In the genomic region with DNA sequence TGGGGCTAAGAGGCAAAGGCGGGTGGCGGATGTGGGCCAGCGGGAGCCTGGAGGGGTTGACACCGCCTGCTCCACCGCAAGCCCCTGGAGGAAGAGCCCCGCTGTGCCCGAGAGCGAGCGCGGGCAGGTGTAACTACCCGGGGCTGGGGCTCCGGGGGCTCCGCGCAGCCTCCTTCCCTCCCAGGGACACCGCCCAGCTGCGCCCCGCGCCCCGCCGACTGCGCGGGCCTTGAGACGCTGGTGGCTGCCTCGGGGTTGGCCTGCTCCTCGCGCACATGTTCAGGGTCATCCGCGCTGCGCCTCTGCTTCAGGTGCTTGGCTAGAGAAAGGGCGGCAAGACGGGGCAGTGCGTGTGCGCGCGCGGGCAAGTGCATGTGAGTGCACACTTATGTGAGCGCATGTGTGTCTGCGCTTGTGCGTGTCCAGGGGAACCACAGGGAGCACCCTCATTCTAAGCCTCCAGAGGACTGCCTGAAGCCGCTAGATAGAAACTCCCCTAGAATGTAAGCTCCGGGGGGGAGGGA, we compare ENCODE assay signal across 16 cellular contexts.
A peak's percentile ranks its signal among the peaks of the same experiment; 100 is the strongest.
DNase-seq lines count a peak whose midpoint lies in the region; ATAC-seq and TF ChIP-seq lines count a peak whose summit lies in the region.
"Had no signal": no experiment of that assay in that cellular context is flagged by ENCODE, and none has a peak within 500 bp of the region (broad histone marks: within the 10 kb centered on the region; RNA-seq: fewer than 3 reads in every experiment).

No MANE protein-coding gene starts in this region.

- POLR2A ChIA-PET in IMR-90 (lab: Charles Lee; ENCODE audit: unreplicated experiment) = no interaction called here

- no peak overlapping the region for H2BK120ac ChIP-seq in IMR-90 (ENCODE audit: low read depth, low read length)
- no peak overlapping the region for H2BK120ac ChIP-seq in mesenchymal stem cell (ENCODE audit: low read depth, low read length)

- H3K4me1 ChIP-seq in IMR-90 (ENCODE audit: control insufficient read depth, insufficient read depth, low read length) (no peaks in the 10 kb centered on the region), esophagus (ENCODE audit: control insufficient read depth in 2 of 2, insufficient read depth in 2 of 2, low read length in 1 of 2) (peaks cover 0 to 23% of the 10 kb centered on the region in 2 donors), mesenchymal stem cell (ENCODE audit: control insufficient read depth, insufficient read depth, low read depth, low read length) (no peaks in the 10 kb centered on the region), suprapubic skin (peaks cover 15% of the 10 kb centered on the region)
- H3K4me1 ChIP-seq: HAP-1 had no signal

- TF ChIP-seq CTCF in IMR-90 (conservative IDR thresholded peaks at IDR 0.05; ENCODE audit: low read depth, low read length) (no peak), suprapubic skin (IDR thresholded peaks at IDR 0.05) (no peak)

- H2AFZ ChIP-seq in IMR-90 (replicated peaks; ENCODE audit: low read length, poor library complexity) (peak overlapping the region; percentile 24), mesenchymal stem cell (ENCODE audit: low read depth, low read length) (no peak overlapping the region)

- CTCF ChIA-PET in IMR-90 (lab: Yijun Ruan, JAX) = no interaction called here

- in situ Hi-C loops in IMR-90 (cut with MboI; ENCODE audit: low sequenced_read_pairs) = loop anchor here (10.0 kb wide), 1 partner anchor 57 kb away; no protein-coding TSS in a partner anchor

- H4K8ac ChIP-seq in IMR-90 (ENCODE audit: low read depth in 2 of 2, low read length in 2 of 2) (no peak overlapping the region), mesenchymal stem cell (ENCODE audit: low read length) (peak overlapping the region; percentile 50)

- H3K4me3 Mint-ChIP-seq in activated naive CD8-positive, alpha-beta T cell treated with anti-CD3 and anti-CD28 coated beads for 36 hours = no peak overlapping the region
- H3K4me3 Mint-ChIP-seq: CD4-positive, alpha-beta memory T cell; HFFc6 had no signal

- no peak overlapping the region for H4K91ac ChIP-seq in IMR-90 (ENCODE audit: insufficient read depth, low read depth, low read length)
- no peak overlapping the region for H4K91ac ChIP-seq in mesenchymal stem cell (ENCODE audit: low read length)

- no peak overlapping the region for H2BK20ac ChIP-seq in IMR-90 (ENCODE audit: low read depth, low read length)

- no peak overlapping the region for H2BK12ac ChIP-seq in mesenchymal stem cell (ENCODE audit: low read length in 2 of 2)

- H3K18ac ChIP-seq in IMR-90 (ENCODE audit: low read depth, low read length) (no peak overlapping the region), mesenchymal stem cell (ENCODE audit: low read depth in 1 of 2, low read length in 2 of 2) (no peak overlapping the region)

- H3K36me3 Mint-ChIP-seq in activated naive CD8-positive, alpha-beta T cell treated with anti-CD3 and anti-CD28 coated beads for 36 hours = no peaks in the 10 kb centered on the region

- peaks cover 22% of the 10 kb centered on the region for H3K27me3 Mint-ChIP-seq in activated naive CD8-positive, alpha-beta T cell treated with anti-CD3 and anti-CD28 coated beads for 36 hours

- H3K4me2 ChIP-seq in IMR-90 (ENCODE audit: low read depth, low read length) (no peak overlapping the region), mesenchymal stem cell (ENCODE audit: low read length, poor library complexity, severe bottlenecking) (no peak overlapping the region)

- no peak for ATAC-seq in IMR-90 (ENCODE audit: low read depth)

- no peak overlapping the region for H2AK5ac ChIP-seq in IMR-90 (ENCODE audit: low read depth, low read length)
- no peak overlapping the region for H2AK5ac ChIP-seq in mesenchymal stem cell (ENCODE audit: low read length, severe bottlenecking)

- no peak overlapping the region for H2AK9ac ChIP-seq in IMR-90 (replicated peaks; ENCODE audit: low read depth, low read length, poor library complexity)

- H3K14ac ChIP-seq in IMR-90 (replicated peaks; ENCODE audit: low read depth, low read length) (no peak overlapping the region), mesenchymal stem cell (ENCODE audit: low read length in 2 of 2) (peak overlapping the region in 1 of 2 experiments; percentile 57)

- H3K9ac ChIP-seq in IMR-90 (ENCODE audit: low read depth, low read length) (no peak overlapping the region), mesenchymal stem cell (ENCODE audit: low read length) (no peak overlapping the region)

- intact Hi-C loops in IMR-90 (cut with micrococcal nuclease) = no loop called here

- H3K9me3 Mint-ChIP-seq in activated naive CD8-positive, alpha-beta T cell treated with anti-CD3 and anti-CD28 coated beads for 36 hours = no peaks in the 10 kb centered on the region
- H3K9me3 Mint-ChIP-seq: HFFc6 had no signal

- H3K4me3 ChIP-seq in IMR-90 (ENCODE audit: insufficient read depth, low read depth, low read length) = no peak overlapping the region
- no peak overlapping the region for H3K4me3 ChIP-seq in esophagus (ENCODE audit: low read depth in 1 of 2, low read length in 2 of 2)
- H3K4me3 ChIP-seq in mesenchymal stem cell (ENCODE audit: insufficient read depth in 1 of 2, low read depth in 1 of 2, low read length in 2 of 2) = no peak overlapping the region
- no peak overlapping the region for H3K4me3 ChIP-seq in suprapubic skin
- H3K4me3 ChIP-seq: HAP-1 had no signal

- no peak for TF ChIP-seq EP300 in suprapubic skin (IDR thresholded peaks at IDR 0.05)

- H2BK5ac ChIP-seq in IMR-90 (ENCODE audit: low read depth, low read length, poor library complexity, severe bottlenecking) (no peak overlapping the region), mesenchymal stem cell (ENCODE audit: low read depth, low read length, poor library complexity, severe bottlenecking) (no peak overlapping the region)

- BruUV-seq in IMR-90 (replicated peaks; lab: Mats Ljungman, UMichigan) = no TSS peak

- no peaks in the 10 kb centered on the region for H3K79me1 ChIP-seq in IMR-90 (ENCODE audit: low read depth in 1 of 2, low read length in 2 of 2)
- H3K79me1 ChIP-seq in mesenchymal stem cell (replicated peaks; ENCODE audit: low read length, poor library complexity, severe bottlenecking) = no peaks in the 10 kb centered on the region

- dilution Hi-C loops in IMR-90 (cut with HindIII; ENCODE audit: low sequenced_read_pairs, unreplicated experiment) = no loop called here

- no peak overlapping the region for H4K5ac ChIP-seq in IMR-90 (ENCODE audit: low read depth, low read length)

- no peak overlapping the region for H3K27ac Mint-ChIP-seq in activated naive CD8-positive, alpha-beta T cell treated with anti-CD3 and anti-CD28 coated beads for 36 hours
- H3K27ac Mint-ChIP-seq: HFFc6 had no signal

- TF ChIP-seq RAD21 in IMR-90 (IDR thresholded peaks at IDR 0.05; ENCODE audit: low read length) = no peak

- DNase-seq in IMR-90 = no peak
- no peak for DNase-seq in mesenchymal stem cell
- DNase-seq in suprapubic skin (ENCODE audit: low spot score in 2 of 2) = no peak
- DNase-seq in activated naive CD8-positive, alpha-beta T cell treated with anti-CD3 and anti-CD28 coated beads for 36 hours = no peak
- no peak for DNase-seq in mucosa of gallbladder (ENCODE audit: low spot score)
- DNase-seq in NCI-H69 (lab: John Stamatoyannopoulos, UW) = no peak
- DNase-seq in NCI-H345 (lab: John Stamatoyannopoulos, UW) = no peak
- DNase-seq: C1 segment of cervical spinal cord; Calu3; CD4-positive, alpha-beta memory T cell; COR-L47; DMS53; GF-D8; HFFc6 had no signal

- H3K36me3 ChIP-seq in IMR-90 (ENCODE audit: control insufficient read depth, insufficient read depth, low read length) (no peaks in the 10 kb centered on the region), esophagus (ENCODE audit: control insufficient read depth in 2 of 2, insufficient read depth in 2 of 2, low read length in 1 of 2) (peaks cover 0 to 2% of the 10 kb centered on the region in 2 donors), mesenchymal stem cell (ENCODE audit: control insufficient read depth in 1 of 2, insufficient read depth in 2 of 2, low read depth in 1 of 2, low read length in 2 of 2) (no peaks in the 10 kb centered on the region), suprapubic skin (no peaks in the 10 kb centered on the region)
- H3K36me3 ChIP-seq: HAP-1 had no signal

- H3K4ac ChIP-seq in IMR-90 (ENCODE audit: low read depth, low read length) (no peak overlapping the region), mesenchymal stem cell (ENCODE audit: low read depth in 1 of 2, low read length in 2 of 2) (no peak overlapping the region)

- H3K56ac ChIP-seq in IMR-90 (ENCODE audit: extremely low read depth, insufficient read depth, low read length) = no peak overlapping the region

- no peaks in the 10 kb centered on the region for H3K4me1 Mint-ChIP-seq in activated naive CD8-positive, alpha-beta T cell treated with anti-CD3 and anti-CD28 coated beads for 36 hours
- H3K4me1 Mint-ChIP-seq: CD4-positive, alpha-beta memory T cell had no signal

- H3K27me3 ChIP-seq in IMR-90 (ENCODE audit: control insufficient read depth, insufficient read depth, low read length) (peaks cover 31% of the 10 kb centered on the region), esophagus (ENCODE audit: control insufficient read depth in 1 of 2, insufficient read depth in 2 of 2, low read length in 2 of 2) (no peaks in the 10 kb centered on the region), mesenchymal stem cell (ENCODE audit: control insufficient read depth in 1 of 2, insufficient read depth in 1 of 2, low read length in 2 of 2) (peaks cover 5 to 61% of the 10 kb centered on the region in 2 experiments), suprapubic skin (no peaks in the 10 kb centered on the region)

- H4K20me1 ChIP-seq in IMR-90 (ENCODE audit: insufficient read depth, low read length) = no peaks in the 10 kb centered on the region

- TF ChIP-seq POLR2A in IMR-90 (IDR thresholded peaks at IDR 0.05; ENCODE audit: low read depth, low read length) (no peak), suprapubic skin (IDR thresholded peaks at IDR 0.05) (no peak)

- H2BK15ac ChIP-seq in IMR-90 (ENCODE audit: low read depth, low read length) (no peak overlapping the region), mesenchymal stem cell (ENCODE audit: low read depth, poor library complexity, severe bottlenecking) (no peak overlapping the region)

- H3K9me1 ChIP-seq in IMR-90 (ENCODE audit: insufficient read depth, low read length) = no peaks in the 10 kb centered on the region

- H3K27ac ChIP-seq in IMR-90 (ENCODE audit: insufficient read depth, low read length) (no peak overlapping the region), esophagus (ENCODE audit: low read depth in 2 of 2, low read length in 1 of 2) (peak overlapping the region; percentile 78 to 84), mesenchymal stem cell (ENCODE audit: low read length, poor library complexity, severe bottlenecking) (no peak overlapping the region), suprapubic skin (peak overlapping the region; percentile 50)

- WGBS in IMR-90 (ENCODE audit: extremely low coverage in 2 of 2, insufficient read length in 1 of 2), 2 experiments = 34% methylated on average over 9 of the region's 41 CpGs; no CpG with 5 or more reads in 1 of the 2 experiments
- 63 to 64% methylated on average over 36 to 41 of the region's 41 CpGs for WGBS in esophagus, 2 donors
- WGBS in mesenchymal stem cell = 95% methylated on average over 41 of the region's 41 CpGs
- WGBS in suprapubic skin = 63% methylated on average over 32 of the region's 41 CpGs

- H3K9me3 ChIP-seq in IMR-90 (ENCODE audit: control insufficient read depth, insufficient read depth, low read length) = no peaks in the 10 kb centered on the region
- H3K9me3 ChIP-seq in esophagus (ENCODE audit: control insufficient read depth in 2 of 2, insufficient read depth in 1 of 2, low read depth in 1 of 2, low read length in 1 of 2) = peaks cover 0 to 3% of the 10 kb centered on the region in 2 donors
- H3K9me3 ChIP-seq in mesenchymal stem cell (ENCODE audit: control insufficient read depth, low read length) = no peaks in the 10 kb centered on the region
- H3K9me3 ChIP-seq in suprapubic skin = no peaks in the 10 kb centered on the region
- H3K9me3 ChIP-seq: HAP-1 had no signal

- no peak overlapping the region for H3K23ac ChIP-seq in IMR-90 (ENCODE audit: low read depth, low read length)
- H3K23ac ChIP-seq in mesenchymal stem cell (ENCODE audit: low read length in 2 of 2) = no peak overlapping the region

Comparison
In these comparisons a context has a peak if more than half of its experiments do, and no peak if none do; other contexts are left out.
1. H3K27ac ChIP-seq: peak in esophagus (2 of 2) and suprapubic skin (single experiment); none in IMR-90 (single experiment) and mesenchymal stem cell (single experiment).